In genomic region chr5:80343067-80343466, GRCh38 we compare ENCODE assay signal across 11 cellular contexts. TPM values are rescaled to one million over a fixed set of nuclear protein-coding genes. Genes with fewer than 3 reads are reported as not detected.
"Had no signal": no experiment of that assay in that cellular context is flagged by ENCODE, and none has a peak within 500 bp of the region (broad histone marks: within the 10 kb centered on the region; RNA-seq: fewer than 3 reads in every experiment).

No MANE protein-coding gene starts in this region.

- H3K4me1 ChIP-seq: stomach had no signal

- H3K9me3 ChIP-seq: left lung, ovary, stomach, thoracic aorta had no signal

- H3K27ac ChIP-seq: left lung, ovary, stomach, thoracic aorta had no signal

- H3K36me3 ChIP-seq: left lung, ovary, stomach, thoracic aorta had no signal

- DNase-seq: activated B cell treated with CpG ODN at 0.5 μM for 24 hours; activated CD4-positive, alpha-beta T cell treated with anti-CD3 and anti-CD28 coated beads, Interleukin-2, amount 10 ng/mL, durations not matched to agents 7 days and 5 days; activated naive CD4-positive, alpha-beta T cell treated with anti-CD3 and anti-CD28 coated beads, Interleukin-2, amount 50 U/mL, for 16 hours; amniotic stem cell; glutamatergic neuron; left lung; ovary; stimulated activated CD4-positive, alpha-beta T cell treated with anti-CD3 and anti-CD28 coated beads, Interleukin-15, amount 100 ng/mL, for 24 hours; stomach had no signal

- H3K27me3 ChIP-seq: ovary had no signal

- H3K4me3 ChIP-seq: left lung, ovary, stomach, thoracic aorta had no signal

RNA-seq across cellular contexts. Expression of gene SPZ1, which starts 23.3 kb away (rescaled TPM):
- total RNA-seq: activated B cell treated with CpG ODN at 0.5 μM for 24 hours; activated CD4-positive, alpha-beta T cell treated with anti-CD3 and anti-CD28 coated beads, Interleukin-2, amount 10 ng/mL, durations not matched to agents 7 days and 5 days; left lung; ovary; stomach; thoracic aorta; urinary bladder had no signal
